ENCODE assay signal across 25 cellular contexts in genomic region chr13:51608857-51609406, GRCh38.
"Had no signal": no experiment of that assay in that cellular context is flagged by ENCODE, and none has a peak within 500 bp of the region (broad histone marks: within the 10 kb centered on the region; RNA-seq: fewer than 3 reads in every experiment).

No MANE protein-coding gene starts in this region.

- ATAC-seq: activated T-cell treated with anti-CD3 and anti-CD28 coated beads, Interleukin-2, amount 50 U/mL, for 72 hours; foreskin keratinocyte; left lobe of liver; natural killer cell; psoas muscle; stimulated activated naive CD8-positive, alpha-beta T cell treated with anti-CD3 and anti-CD28 coated beads, Interleukin-15, amount 100 ng/mL, for 72 hours; WTC11 had no signal

- DNase-seq: activated CD4-positive, alpha-beta memory T cell treated with anti-CD3 and anti-CD28 coated beads for 36 hours; activated CD4-positive, alpha-beta T cell treated with anti-CD3 and anti-CD28 coated beads for 48 hours; activated effector memory CD4-positive, alpha-beta T cell treated with Interleukin-2 at 50 U/mL for 16 hours; activated naive CD4-positive, alpha-beta T cell treated with anti-CD3 and anti-CD28 coated beads for 36 hours; activated naive CD8-positive, alpha-beta T cell treated with anti-CD3 and anti-CD28 coated beads, Interleukin-2, amount 10 ng/mL, durations not matched to agents 7 days and 5 days; activated T-cell treated with anti-CD3 and anti-CD28 coated beads, Interleukin-2, amount 50 U/mL, for 72 hours; amniotic stem cell; effector memory CD4-positive, alpha-beta T cell; foreskin keratinocyte; immature natural killer cell; natural killer cell; psoas muscle; spleen; stimulated activated CD4-positive, alpha-beta T cell treated with anti-CD3 and anti-CD28 coated beads, Interleukin-4, amount 100 ng/mL, for 1 hour; stimulated activated naive CD8-positive, alpha-beta T cell treated with anti-CD3 and anti-CD28 coated beads, Interleukin-15, amount 100 ng/mL, for 72 hours; T-helper 9 cell; tibial artery had no signal

- H3K27ac Mint-ChIP-seq: activated CD4-positive, alpha-beta memory T cell treated with anti-CD3 and anti-CD28 coated beads for 36 hours; activated naive CD4-positive, alpha-beta T cell treated with anti-CD3 and anti-CD28 coated beads for 36 hours; activated naive CD8-positive, alpha-beta T cell treated with anti-CD3 and anti-CD28 coated beads, Interleukin-2, amount 10 ng/mL, durations not matched to agents 7 days and 5 days; activated T-cell treated with anti-CD3 and anti-CD28 coated beads, Interleukin-2, amount 50 U/mL, for 72 hours; immature natural killer cell; natural killer cell; stimulated activated naive CD8-positive, alpha-beta T cell treated with anti-CD3 and anti-CD28 coated beads, Interleukin-15, amount 100 ng/mL, for 72 hours; WTC11 had no signal

- H3K9me3 Mint-ChIP-seq: activated CD4-positive, alpha-beta memory T cell treated with anti-CD3 and anti-CD28 coated beads for 36 hours; activated naive CD4-positive, alpha-beta T cell treated with anti-CD3 and anti-CD28 coated beads for 36 hours; activated T-cell treated with anti-CD3 and anti-CD28 coated beads, Interleukin-2, amount 50 U/mL, for 72 hours; central memory CD8-positive, alpha-beta T cell; immature natural killer cell; natural killer cell had no signal

- H3K4me3 Mint-ChIP-seq: activated CD4-positive, alpha-beta memory T cell treated with anti-CD3 and anti-CD28 coated beads for 36 hours; activated naive CD4-positive, alpha-beta T cell treated with anti-CD3 and anti-CD28 coated beads for 36 hours; activated naive CD8-positive, alpha-beta T cell treated with anti-CD3 and anti-CD28 coated beads, Interleukin-2, amount 10 ng/mL, durations not matched to agents 7 days and 5 days; activated T-cell treated with anti-CD3 and anti-CD28 coated beads, Interleukin-2, amount 50 U/mL, for 72 hours; central memory CD8-positive, alpha-beta T cell; immature natural killer cell; natural killer cell; stimulated activated naive CD8-positive, alpha-beta T cell treated with anti-CD3 and anti-CD28 coated beads, Interleukin-15, amount 100 ng/mL, for 72 hours; WTC11 had no signal

- H3K4me3 ChIP-seq: breast epithelium, hepatocyte, lung, psoas muscle, right atrium auricular region, spleen, tibial artery had no signal

- FAIRE-seq: colon had no signal

- H3K36me3 ChIP-seq: breast epithelium, right atrium auricular region, spleen, tibial artery had no signal

- H3K27me3 Mint-ChIP-seq: activated CD4-positive, alpha-beta memory T cell treated with anti-CD3 and anti-CD28 coated beads for 36 hours; activated naive CD8-positive, alpha-beta T cell treated with anti-CD3 and anti-CD28 coated beads, Interleukin-2, amount 10 ng/mL, durations not matched to agents 7 days and 5 days; central memory CD8-positive, alpha-beta T cell; stimulated activated naive CD8-positive, alpha-beta T cell treated with anti-CD3 and anti-CD28 coated beads, Interleukin-15, amount 100 ng/mL, for 72 hours had no signal

- H3K4me1 ChIP-seq: breast epithelium, psoas muscle had no signal

- H3K27ac ChIP-seq: breast epithelium, foreskin keratinocyte, hepatocyte, psoas muscle, right atrium auricular region, tibial artery had no signal

- H3K27me3 ChIP-seq: breast epithelium, foreskin keratinocyte, hepatocyte, right atrium auricular region, spleen, tibial artery had no signal

- H3K36me3 Mint-ChIP-seq: activated CD4-positive, alpha-beta memory T cell treated with anti-CD3 and anti-CD28 coated beads for 36 hours; natural killer cell had no signal

- H3K9me3 ChIP-seq: breast epithelium, psoas muscle, right atrium auricular region, tibial artery had no signal

- H3K4me2 ChIP-seq: hepatocyte had no signal

- H2AFZ ChIP-seq: hepatocyte had no signal
